Comparison of ENCODE assay signal across 8 cellular contexts in the genomic region with DNA sequence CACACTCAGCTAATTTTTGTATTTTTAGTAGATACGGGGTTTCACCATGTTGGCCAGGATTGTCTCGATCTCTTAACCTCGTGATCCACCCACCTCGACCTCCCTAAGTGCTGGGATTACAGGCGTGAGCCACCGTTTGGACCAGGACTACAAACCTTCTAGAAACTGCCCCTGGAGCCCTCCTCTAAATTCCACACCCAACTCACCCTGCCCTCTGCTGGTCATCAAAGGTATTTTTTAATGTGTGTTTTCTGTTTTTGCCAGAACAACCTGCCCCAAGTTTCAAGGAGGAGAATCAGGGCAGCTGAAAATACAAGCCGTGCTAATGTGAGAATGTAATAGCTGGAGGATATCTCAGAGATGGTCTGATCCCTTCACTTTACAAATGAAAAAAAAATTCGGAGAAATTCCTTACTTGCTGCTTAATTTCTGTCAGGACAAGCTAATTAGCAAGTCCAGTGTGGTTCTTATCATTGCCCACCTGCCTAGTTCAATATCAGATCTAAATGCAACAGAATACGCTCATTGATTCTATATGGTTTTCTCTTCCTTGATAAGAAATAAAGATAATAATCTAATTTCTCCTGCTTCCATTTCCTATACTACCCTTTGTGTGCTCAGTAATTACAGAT. TPM values are rescaled to one million over a fixed set of nuclear protein-coding genes. Genes with fewer than 3 reads are reported as not detected.
A peak's percentile ranks its signal among the peaks of the same experiment; 100 is the strongest.
DNase-seq lines count a peak whose midpoint lies in the region; ATAC-seq and TF ChIP-seq lines count a peak whose summit lies in the region.

No MANE protein-coding gene starts in this region.

- DNase-seq in NCI-H2029 treated with DMSO at 0.1 percent for 48 hours (lab: John Stamatoyannopoulos, UW) (peak; percentile 3), foreskin fibroblast (peak; percentile 10 to 62), retinal pigment epithelial cell (ENCODE audit: low read depth) (no peak), aorta (no peak), mesenteric fat pad (ENCODE audit: low spot score) (no peak)
- peak; percentile 33 for DNase-seq in activated CD4-positive, alpha-beta T cell treated with anti-CD3 and anti-CD28 coated beads for 48 hours

- peak; percentile 98 for TF ChIP-seq CTCF in C4-2B (conservative IDR thresholded peaks at IDR 0.05)
- peak; percentile 63 for TF ChIP-seq CTCF in GM12875 (IDR thresholded peaks at IDR 0.05; ENCODE audit: borderline replicate concordance, insufficient read depth, low read depth, low read length)
- TF ChIP-seq CTCF in foreskin fibroblast (IDR thresholded peaks at IDR 0.05; ENCODE audit: low read depth, low read length), result peak; percentile 59
- peak; percentile 74 for TF ChIP-seq CTCF in retinal pigment epithelial cell (conservative IDR thresholded peaks at IDR 0.05; ENCODE audit: low read depth, low read length)

- no peaks in the 10 kb centered on the region for H3K27me3 ChIP-seq in aorta (ENCODE audit: control insufficient read depth in 1 of 2, insufficient read depth in 2 of 2, low read length in 1 of 2)

- H3K4me1 ChIP-seq in aorta (ENCODE audit: control insufficient read depth in 1 of 2, insufficient read depth in 2 of 2, low read length in 2 of 2), result no peaks in the 10 kb centered on the region

- intact Hi-C loops in aorta (cut with DNase I), result loop anchor here in 1 of 2 donors (5.0 kb wide), 1 partner anchor 144 kb away; no protein-coding TSS in a partner anchor

- H3K9me3 ChIP-seq in aorta (ENCODE audit: control insufficient read depth, low read length), result no peaks in the 10 kb centered on the region

- H3K4me3 ChIP-seq in GM12875 (ENCODE audit: low read depth, low read length), result no peak overlapping the region
- no peak overlapping the region for H3K4me3 ChIP-seq in foreskin fibroblast (ENCODE audit: low read depth in 1 of 2, low read length in 2 of 2)
- no peak overlapping the region for H3K4me3 ChIP-seq in retinal pigment epithelial cell (ENCODE audit: low read length)
- no peak overlapping the region for H3K4me3 ChIP-seq in aorta (ENCODE audit: low read length in 2 of 2)

- WGBS in aorta, 2 donors, result 54 to 58% methylated on average over 9 of the region's 9 CpGs

- no peak for ATAC-seq in aorta (ENCODE audit: low FRiP score)

- H3K36me3 ChIP-seq in aorta (ENCODE audit: control insufficient read depth in 1 of 2, insufficient read depth in 2 of 2, low read length in 1 of 2), result no peaks in the 10 kb centered on the region

- no peak overlapping the region for H3K27ac ChIP-seq in C4-2B
- H3K27ac ChIP-seq in aorta (ENCODE audit: low read depth in 1 of 2, low read length in 2 of 2), result no peak overlapping the region

RNA-seq across cellular contexts. Expression of a gene that starts 4.1 kb away (rescaled TPM):
- under 1 TPM; 0.24 to 0.29 TPM for total RNA-seq in aorta
- polyA plus RNA-seq in aorta, result under 1 TPM in 1 of 2 donors, not detected in 1; 0.13 TPM
- 0.10 TPM for total RNA-seq in mesenteric fat pad

Comparison
In these comparisons a context has a peak if more than half of its experiments do, and no peak if none do; other contexts are left out.
1. DNase-seq: peak in NCI-H2029 treated with DMSO at 0.1 percent for 48 hours (single experiment), activated CD4-positive, alpha-beta T cell treated with anti-CD3 and anti-CD28 coated beads for 48 hours (single experiment) and foreskin fibroblast (2 of 2); none in retinal pigment epithelial cell (single experiment), aorta (0 of 2) and mesenteric fat pad (single experiment).
2. Peak in every context shown above with its lines, with median percentiles within 50 percentile points of each other: CTCF ChIP-seq.